Comparison of ENCODE assay signal across 8 cellular contexts in the genomic region with DNA sequence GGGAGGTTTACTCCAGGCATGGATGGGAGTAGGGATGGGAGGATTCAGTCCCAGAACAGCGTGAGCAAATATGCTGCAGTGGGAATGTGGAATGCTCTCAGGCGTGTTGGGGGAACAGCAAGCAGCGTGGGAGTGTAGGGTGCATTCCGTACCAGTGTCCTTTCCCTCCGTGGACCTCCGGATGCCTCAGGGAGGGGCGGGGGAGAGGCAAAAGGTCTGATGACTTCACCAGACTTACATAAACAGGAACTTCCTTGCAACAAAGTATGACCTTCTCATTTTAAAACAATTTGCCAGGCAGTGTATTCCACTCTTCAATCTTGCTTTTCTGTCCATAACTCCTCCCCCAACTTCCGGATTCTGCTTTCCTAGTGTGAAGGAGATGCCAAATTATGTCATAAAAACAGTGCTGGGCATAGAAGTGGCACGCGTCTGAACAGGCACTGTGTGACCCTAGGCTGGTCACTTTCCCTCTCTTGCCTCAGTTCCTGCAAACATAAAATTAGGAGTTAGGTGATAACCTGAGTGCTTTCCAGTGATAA. TPM values are rescaled to one million over a fixed set of nuclear protein-coding genes. Genes with fewer than 3 reads are reported as not detected.
DNase-seq lines count a peak whose midpoint lies in the region; ATAC-seq and TF ChIP-seq lines count a peak whose summit lies in the region.

No MANE protein-coding gene starts in this region.

- no peak overlapping the region for H3K4me2 ChIP-seq in parathyroid adenoma (ENCODE audit: low read length)

- no peaks in the 10 kb centered on the region for H3K79me2 ChIP-seq in parathyroid adenoma

- H3K4me3 ChIP-seq in foreskin fibroblast (ENCODE audit: low read depth in 1 of 2, low read length in 2 of 2) (no peak overlapping the region), parathyroid adenoma (ENCODE audit: low read depth, low read length) (no peak overlapping the region)

- H3K4me1 ChIP-seq in parathyroid adenoma, result peaks cover 3% of the 10 kb centered on the region

- H3K9me3 ChIP-seq in parathyroid adenoma (ENCODE audit: control insufficient read depth, low read length), result no peaks in the 10 kb centered on the region

- peak; percentile 57 for DNase-seq in Daoy (ENCODE audit: low read depth)
- DNase-seq in foreskin fibroblast, result peak; percentile 98
- DNase-seq in activated CD4-positive, alpha-beta T cell treated with anti-CD3 and anti-CD28 coated beads, Interleukin-2, amount 50 U/mL, for 48 hours, result no peak
- no peak for DNase-seq in NCI-H146 (lab: John Stamatoyannopoulos, UW)

- peak overlapping the region; percentile 54 for H3K27ac ChIP-seq in parathyroid adenoma

- H2AFZ ChIP-seq in parathyroid adenoma, result peak overlapping the region; percentile 29

- no peak for TF ChIP-seq CTCF in foreskin fibroblast (IDR thresholded peaks at IDR 0.05; ENCODE audit: low read depth, low read length)
- TF ChIP-seq CTCF in parathyroid adenoma (IDR thresholded peaks at IDR 0.05), result no peak

- ATAC-seq in SK-N-SH treated with all-trans-retinoic acid at 6 μM for 48 hours (peak; percentile 36), HG03521 (IDR thresholded peaks at IDR 0.05; ENCODE audit: unreplicated experiment) (no peak), HG03108 (IDR thresholded peaks at IDR 0.05; ENCODE audit: unreplicated experiment) (no peak)

- H3K9ac ChIP-seq in parathyroid adenoma, result no peak overlapping the region

- H3K27me3 ChIP-seq in parathyroid adenoma (ENCODE audit: control insufficient read depth, insufficient read depth, low read length), result peaks cover 3% of the 10 kb centered on the region

- H3K36me3 ChIP-seq in parathyroid adenoma (ENCODE audit: control insufficient read depth, insufficient read depth, low read length), result no peaks in the 10 kb centered on the region

TF ChIP-seq in SK-N-SH treated with all-trans-retinoic acid at 6 μM for 48 hours, 23 proteins besides CTCF, POLR2A, EP300 and RAD21:
- TF ChIP-seq SNAI2 (CRISPR knock-in tag; IDR thresholded peaks at IDR 0.05), result no peak
- TF ChIP-seq OSR1 (CRISPR knock-in tag; IDR thresholded peaks at IDR 0.05), result no peak
- TF ChIP-seq, protein P1, sequence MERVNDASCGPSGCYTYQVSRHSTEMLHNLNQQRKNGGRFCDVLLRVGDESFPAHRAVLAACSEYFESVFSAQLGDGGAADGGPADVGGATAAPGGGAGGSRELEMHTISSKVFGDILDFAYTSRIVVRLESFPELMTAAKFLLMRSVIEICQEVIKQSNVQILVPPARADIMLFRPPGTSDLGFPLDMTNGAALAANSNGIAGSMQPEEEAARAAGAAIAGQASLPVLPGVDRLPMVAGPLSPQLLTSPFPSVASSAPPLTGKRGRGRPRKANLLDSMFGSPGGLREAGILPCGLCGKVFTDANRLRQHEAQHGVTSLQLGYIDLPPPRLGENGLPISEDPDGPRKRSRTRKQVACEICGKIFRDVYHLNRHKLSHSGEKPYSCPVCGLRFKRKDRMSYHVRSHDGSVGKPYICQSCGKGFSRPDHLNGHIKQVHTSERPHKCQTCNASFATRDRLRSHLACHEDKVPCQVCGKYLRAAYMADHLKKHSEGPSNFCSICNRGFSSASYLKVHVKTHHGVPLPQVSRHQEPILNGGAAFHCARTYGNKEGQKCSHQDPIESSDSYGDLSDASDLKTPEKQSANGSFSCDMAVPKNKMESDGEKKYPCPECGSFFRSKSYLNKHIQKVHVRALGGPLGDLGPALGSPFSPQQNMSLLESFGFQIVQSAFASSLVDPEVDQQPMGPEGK (CRISPR knock-in tag; IDR thresholded peaks at IDR 0.05; ENCODE audit: borderline replicate concordance), result no peak
- no peak for TF ChIP-seq ZFP30 (CRISPR knock-in tag; IDR thresholded peaks at IDR 0.05)
- TF ChIP-seq CSDC2 (CRISPR knock-in tag; IDR thresholded peaks at IDR 0.05), result no peak
- no peak for TF ChIP-seq ZNF70 (CRISPR knock-in tag; IDR thresholded peaks at IDR 0.05)
- no peak for TF ChIP-seq ZNF8 (CRISPR knock-in tag; IDR thresholded peaks at IDR 0.05)
- no peak for TF ChIP-seq ZFP3 (CRISPR knock-in tag; IDR thresholded peaks at IDR 0.05)
- TF ChIP-seq, protein P2, sequence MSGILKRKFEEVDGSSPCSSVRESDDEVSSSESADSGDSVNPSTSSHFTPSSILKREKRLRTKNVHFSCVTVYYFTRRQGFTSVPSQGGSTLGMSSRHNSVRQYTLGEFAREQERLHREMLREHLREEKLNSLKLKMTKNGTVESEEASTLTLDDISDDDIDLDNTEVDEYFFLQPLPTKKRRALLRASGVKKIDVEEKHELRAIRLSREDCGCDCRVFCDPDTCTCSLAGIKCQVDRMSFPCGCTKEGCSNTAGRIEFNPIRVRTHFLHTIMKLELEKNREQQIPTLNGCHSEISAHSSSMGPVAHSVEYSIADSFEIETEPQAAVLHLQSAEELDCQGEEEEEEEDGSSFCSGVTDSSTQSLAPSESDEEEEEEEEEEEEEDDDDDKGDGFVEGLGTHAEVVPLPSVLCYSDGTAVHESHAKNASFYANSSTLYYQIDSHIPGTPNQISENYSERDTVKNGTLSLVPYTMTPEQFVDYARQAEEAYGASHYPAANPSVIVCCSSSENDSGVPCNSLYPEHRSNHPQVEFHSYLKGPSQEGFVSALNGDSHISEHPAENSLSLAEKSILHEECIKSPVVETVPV (CRISPR knock-in tag; IDR thresholded peaks at IDR 0.05), result no peak
- TF ChIP-seq ARNTL (CRISPR knock-in tag; IDR thresholded peaks at IDR 0.05; ENCODE audit: borderline replicate concordance, low read depth), result no peak
- no peak for TF ChIP-seq TOX (CRISPR knock-in tag; IDR thresholded peaks at IDR 0.05; ENCODE audit: borderline replicate concordance)
- TF ChIP-seq RARB (CRISPR knock-in tag; IDR thresholded peaks at IDR 0.05), result no peak
- TF ChIP-seq, protein P3, sequence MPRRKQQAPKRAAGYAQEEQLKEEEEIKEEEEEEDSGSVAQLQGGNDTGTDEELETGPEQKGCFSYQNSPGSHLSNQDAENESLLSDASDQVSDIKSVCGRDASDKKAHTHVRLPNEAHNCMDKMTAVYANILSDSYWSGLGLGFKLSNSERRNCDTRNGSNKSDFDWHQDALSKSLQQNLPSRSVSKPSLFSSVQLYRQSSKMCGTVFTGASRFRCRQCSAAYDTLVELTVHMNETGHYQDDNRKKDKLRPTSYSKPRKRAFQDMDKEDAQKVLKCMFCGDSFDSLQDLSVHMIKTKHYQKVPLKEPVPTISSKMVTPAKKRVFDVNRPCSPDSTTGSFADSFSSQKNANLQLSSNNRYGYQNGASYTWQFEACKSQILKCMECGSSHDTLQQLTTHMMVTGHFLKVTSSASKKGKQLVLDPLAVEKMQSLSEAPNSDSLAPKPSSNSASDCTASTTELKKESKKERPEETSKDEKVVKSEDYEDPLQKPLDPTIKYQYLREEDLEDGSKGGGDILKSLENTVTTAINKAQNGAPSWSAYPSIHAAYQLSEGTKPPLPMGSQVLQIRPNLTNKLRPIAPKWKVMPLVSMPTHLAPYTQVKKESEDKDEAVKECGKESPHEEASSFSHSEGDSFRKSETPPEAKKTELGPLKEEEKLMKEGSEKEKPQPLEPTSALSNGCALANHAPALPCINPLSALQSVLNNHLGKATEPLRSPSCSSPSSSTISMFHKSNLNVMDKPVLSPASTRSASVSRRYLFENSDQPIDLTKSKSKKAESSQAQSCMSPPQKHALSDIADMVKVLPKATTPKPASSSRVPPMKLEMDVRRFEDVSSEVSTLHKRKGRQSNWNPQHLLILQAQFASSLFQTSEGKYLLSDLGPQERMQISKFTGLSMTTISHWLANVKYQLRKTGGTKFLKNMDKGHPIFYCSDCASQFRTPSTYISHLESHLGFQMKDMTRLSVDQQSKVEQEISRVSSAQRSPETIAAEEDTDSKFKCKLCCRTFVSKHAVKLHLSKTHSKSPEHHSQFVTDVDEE (CRISPR knock-in tag; IDR thresholded peaks at IDR 0.05), result no peak
- TF ChIP-seq ZNF565 (CRISPR knock-in tag; conservative IDR thresholded peaks at IDR 0.05; ENCODE audit: low read depth), result no peak
- TF ChIP-seq TCF4 (CRISPR knock-in tag; IDR thresholded peaks at IDR 0.05; ENCODE audit: borderline replicate concordance), result no peak
- no peak for TF ChIP-seq ISL1 (CRISPR knock-in tag; IDR thresholded peaks at IDR 0.05)
- TF ChIP-seq, protein P4, sequence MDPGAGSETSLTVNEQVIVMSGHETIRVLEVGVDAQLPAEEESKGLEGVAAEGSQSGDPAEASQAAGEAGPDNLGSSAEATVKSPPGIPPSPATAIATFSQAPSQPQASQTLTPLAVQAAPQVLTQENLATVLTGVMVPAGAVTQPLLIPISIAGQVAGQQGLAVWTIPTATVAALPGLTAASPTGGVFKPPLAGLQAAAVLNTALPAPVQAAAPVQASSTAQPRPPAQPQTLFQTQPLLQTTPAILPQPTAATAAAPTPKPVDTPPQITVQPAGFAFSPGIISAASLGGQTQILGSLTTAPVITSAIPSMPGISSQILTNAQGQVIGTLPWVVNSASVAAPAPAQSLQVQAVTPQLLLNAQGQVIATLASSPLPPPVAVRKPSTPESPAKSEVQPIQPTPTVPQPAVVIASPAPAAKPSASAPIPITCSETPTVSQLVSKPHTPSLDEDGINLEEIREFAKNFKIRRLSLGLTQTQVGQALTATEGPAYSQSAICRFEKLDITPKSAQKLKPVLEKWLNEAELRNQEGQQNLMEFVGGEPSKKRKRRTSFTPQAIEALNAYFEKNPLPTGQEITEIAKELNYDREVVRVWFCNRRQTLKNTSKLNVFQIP (CRISPR knock-in tag; IDR thresholded peaks at IDR 0.05; ENCODE audit: borderline replicate concordance, low read depth), result no peak
- no peak for TF ChIP-seq GLIS3 (CRISPR knock-in tag; IDR thresholded peaks at IDR 0.05)

RNA-seq across cellular contexts. Expression of a gene that starts 36.9 kb away (rescaled TPM):
- total RNA-seq in Daoy (2014; rRNA removed; shearing (Covaris generic)), result 2,086 and 2,609 TPM in 2 replicates

Comparison
In these comparisons a context has a peak if more than half of its experiments do, and no peak if none do; other contexts are left out.
1. DNase-seq: peak in Daoy (single experiment) and foreskin fibroblast (2 of 2); none in activated CD4-positive, alpha-beta T cell treated with anti-CD3 and anti-CD28 coated beads, Interleukin-2, amount 50 U/mL, for 48 hours (0 of 2) and NCI-H146 (single experiment).